ENCODE assay signal across 8 cellular contexts in genomic region chr14:75294649-75295033, GRCh38. TPM values are rescaled to one million over a fixed set of nuclear protein-coding genes. Genes with fewer than 3 reads are reported as not detected.
DNase-seq lines count a peak whose midpoint lies in the region; ATAC-seq and TF ChIP-seq lines count a peak whose summit lies in the region.

No MANE protein-coding gene starts in this region.

- peaks cover 0 to 40% (median 20%) of the 10 kb centered on the region in 3 donors for H3K4me1 ChIP-seq in gastroesophageal sphincter

- peak overlapping the region; percentile 57 for H3K9ac ChIP-seq in SU-DHL-6 (ENCODE audit: low read length)

- no peaks in the 10 kb centered on the region for H3K9me3 ChIP-seq in SU-DHL-6 (ENCODE audit: insufficient read depth, low read length)
- H3K9me3 ChIP-seq in gastroesophageal sphincter: no peaks in the 10 kb centered on the region

- TF ChIP-seq POLR2A in gastroesophageal sphincter (IDR thresholded peaks at IDR 0.05): no peak
- no peak for TF ChIP-seq POLR2A in GM18505 (IDR thresholded peaks at IDR 0.05; ENCODE audit: borderline replicate concordance, extremely low read depth, insufficient read depth, insufficient read length)

- DNase-seq in NCI-H524 (lab: John Stamatoyannopoulos, UW) (peak; percentile 28 to 54), NCI-H524 treated with DMSO at 0.1 percent for 48 hours (lab: John Stamatoyannopoulos, UW) (no peak), sciatic nerve (ENCODE audit: low spot score) (no peak), SHP77 treated with DMSO at 0.1 percent for 48 hours (lab: John Stamatoyannopoulos, UW) (no peak), activated gamma-delta T cell (lab: John Stamatoyannopoulos, UW) (no peak)

- no peaks in the 10 kb centered on the region for H4K20me1 ChIP-seq in SU-DHL-6 (ENCODE audit: low read depth, low read length)

- intact Hi-C loops in sciatic nerve (cut with DNase I): no loop called here

- no peaks in the 10 kb centered on the region for H3K79me2 ChIP-seq in SU-DHL-6 (ENCODE audit: insufficient read depth, low read length)

- no peaks in the 10 kb centered on the region for H3K36me3 ChIP-seq in SU-DHL-6 (ENCODE audit: low read length)
- no peaks in the 10 kb centered on the region for H3K36me3 ChIP-seq in gastroesophageal sphincter

- TF ChIP-seq EP300 in gastroesophageal sphincter (IDR thresholded peaks at IDR 0.05): no peak

- peak overlapping the region; percentile 84 for H3K4me3 ChIP-seq in SU-DHL-6 (ENCODE audit: insufficient read depth, low read length, poor library complexity, severe bottlenecking)
- H3K4me3 ChIP-seq in gastroesophageal sphincter: peak overlapping the region; percentile 53 to 58

- no peaks in the 10 kb centered on the region for H3K27me3 ChIP-seq in SU-DHL-6 (ENCODE audit: low read length)
- H3K27me3 ChIP-seq in gastroesophageal sphincter: no peaks in the 10 kb centered on the region

- TF ChIP-seq CTCF in SU-DHL-6 (IDR thresholded peaks at IDR 0.05; ENCODE audit: insufficient read depth, low read length, poor library complexity, severe bottlenecking) (peak; percentile 33), gastroesophageal sphincter (IDR thresholded peaks at IDR 0.05) (peak in 3 of 4 experiments; percentile 18 to 31 (median 26))

- WGBS in gastroesophageal sphincter (ENCODE audit: low coverage in 1 of 2), 2 donors: 0% methylated on average over 8 of the region's 9 CpGs; no CpG with 5 or more reads in 1 of the 2 donors

- peak overlapping the region; percentile 86 for H2AFZ ChIP-seq in SU-DHL-6 (ENCODE audit: low read depth, low read length, severe bottlenecking)

- H3K9me2 ChIP-seq in SU-DHL-6 (replicated peaks; ENCODE audit: insufficient read depth, low read length): no peaks in the 10 kb centered on the region

- H3K27ac ChIP-seq in SU-DHL-6 (ENCODE audit: low read depth, low read length): no peak overlapping the region
- peak overlapping the region; percentile 88 to 96 (median 90) for H3K27ac ChIP-seq in gastroesophageal sphincter

- ATAC-seq in gastroesophageal sphincter (no peak), sciatic nerve (peak; percentile 0), GM18505 (IDR thresholded peaks at IDR 0.05; ENCODE audit: unreplicated experiment) (no peak)

- peak overlapping the region; percentile 73 for H3K4me2 ChIP-seq in SU-DHL-6 (ENCODE audit: low read depth, low read length, poor library complexity, severe bottlenecking)

- H3F3A ChIP-seq in SU-DHL-6 (ENCODE audit: insufficient read depth): peaks cover 6% of the 10 kb centered on the region; the same call in 1 of the 2 replicates

RNA-seq across cellular contexts. Expression of gene FOS, which starts 16.0 kb away (rescaled TPM):
- total RNA-seq in gastroesophageal sphincter (100 to 1,000 TPM in 3 of 4 donors, 10 to 100 TPM in 1; 78.0 to 286 (median 179) TPM), sciatic nerve (209 TPM)

Comparison
In these comparisons a context has a peak if more than half of its experiments do, and no peak if none do; other contexts are left out.
1. DNase-seq: peak in NCI-H524 (2 of 2); none in NCI-H524 treated with DMSO at 0.1 percent for 48 hours (single experiment), sciatic nerve (single experiment), SHP77 treated with DMSO at 0.1 percent for 48 hours (single experiment) and activated gamma-delta T cell (single experiment).